ENCODE assay signal across 8 cellular contexts in the genomic region with DNA sequence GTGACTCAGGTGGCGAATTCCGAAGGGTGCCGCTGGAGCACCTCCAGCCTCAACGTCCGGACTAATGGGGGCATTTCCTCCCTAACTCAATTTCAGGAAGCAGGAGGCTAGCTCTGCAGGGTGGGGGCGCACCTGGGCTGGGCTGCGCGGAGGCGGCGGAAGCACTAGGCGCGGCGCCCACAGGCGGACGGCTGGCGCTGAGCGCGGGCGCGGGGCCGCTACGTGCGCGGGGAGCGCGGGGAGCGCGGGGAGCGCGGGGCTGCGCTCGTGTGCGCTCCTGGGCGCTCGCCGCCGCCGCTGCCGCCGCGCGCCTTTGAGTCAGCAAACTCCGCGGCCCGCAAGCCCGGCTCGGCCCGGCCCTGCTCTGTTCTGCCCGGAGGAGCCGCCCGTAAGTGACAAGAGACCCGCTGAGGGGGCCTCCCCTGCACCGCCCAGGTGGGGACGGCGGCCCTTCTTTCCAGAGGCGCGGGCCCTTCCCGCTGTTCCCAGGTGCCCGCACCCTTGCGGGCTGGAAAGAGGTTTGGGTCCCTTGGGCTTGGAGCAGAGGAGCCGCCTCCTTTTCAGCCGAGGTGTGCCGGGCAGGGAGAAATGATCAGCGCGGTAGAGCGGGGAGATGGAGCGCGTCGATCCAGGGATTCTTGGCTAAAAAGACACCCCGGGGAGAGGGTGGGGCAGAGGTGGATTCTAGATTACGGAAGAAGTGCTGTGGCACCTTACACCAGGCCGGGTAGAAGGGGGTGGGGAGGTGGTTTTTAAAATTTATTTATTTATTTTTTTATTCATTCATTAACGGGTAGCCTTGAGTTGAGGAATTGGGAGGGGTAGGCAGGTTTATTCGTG.
DNase-seq lines count a peak whose midpoint lies in the region; ATAC-seq and TF ChIP-seq lines count a peak whose summit lies in the region.

A gene with protein sequence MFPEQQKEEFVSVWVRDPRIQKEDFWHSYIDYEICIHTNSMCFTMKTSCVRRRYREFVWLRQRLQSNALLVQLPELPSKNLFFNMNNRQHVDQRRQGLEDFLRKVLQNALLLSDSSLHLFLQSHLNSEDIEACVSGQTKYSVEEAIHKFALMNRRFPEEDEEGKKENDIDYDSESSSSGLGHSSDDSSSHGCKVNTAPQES (plus strand): TSS at position 164 of the 840 bp plus-strand sequence. CDS start 54,581 bp downstream, outside the sequence.

- peak within 1 kb of the TSS; percentile 48 for H3K4me3 ChIP-seq in brain microvascular endothelial cell (ENCODE audit: low read depth, low read length)

- H3K36me3 ChIP-seq in brain microvascular endothelial cell (replicated peaks), result no peaks in the 10 kb centered on the region

- no peak within 1 kb of the TSS for H3K27ac ChIP-seq in brain microvascular endothelial cell

- in situ Hi-C loops in brain microvascular endothelial cell (cut with HindIII; ENCODE audit: low pct_ligation_motif_present, low sequenced_read_pairs), result no loop called here

- DNase-seq in NCI-H1105 (lab: John Stamatoyannopoulos, UW) (peak; percentile 79), T-helper 9 cell (peak; percentile 50), brain microvascular endothelial cell (no peak), kidney glomerular epithelial cell (lab: John Stamatoyannopoulos, UW) (peak; percentile 65), epidermal melanocyte (ENCODE audit: insufficient read length, low spot score) (no peak)
- peak; percentile 44 to 56 for DNase-seq in stimulated activated CD4-positive, alpha-beta T cell treated with anti-CD3 and anti-CD28 coated beads, Interleukin-1b, Interleukin-23, amount 100 ng/mL, for 4 hours (ENCODE audit: low read depth in 2 of 2)

- peak; percentile 73 for ATAC-seq in HG02623 (IDR thresholded peaks at IDR 0.05; ENCODE audit: unreplicated experiment)

- TF ChIP-seq CTCF in GM12872 (IDR thresholded peaks at IDR 0.05; ENCODE audit: insufficient read depth, low read depth, low read length), result peak; percentile 59
- TF ChIP-seq CTCF in brain microvascular endothelial cell (IDR thresholded peaks at IDR 0.05; ENCODE audit: low read depth, low read length, missing control alignments), result no peak

- H3K27me3 ChIP-seq in brain microvascular endothelial cell (replicated peaks), result peaks cover 2% of the 10 kb centered on the region

Comparison
In these comparisons a context has a peak if more than half of its experiments do, and no peak if none do; other contexts are left out.
1. DNase-seq: peak in NCI-H1105 (single experiment), T-helper 9 cell (single experiment), kidney glomerular epithelial cell (single experiment) and stimulated activated CD4-positive, alpha-beta T cell treated with anti-CD3 and anti-CD28 coated beads, Interleukin-1b, Interleukin-23, amount 100 ng/mL, for 4 hours (2 of 2); none in brain microvascular endothelial cell (single experiment) and epidermal melanocyte (single experiment).